8 cellular contexts compared by ENCODE assay signal in genomic region chr22:40855104-40855959, GRCh38. TPM values are rescaled to one million over a fixed set of nuclear protein-coding genes. Genes with fewer than 3 reads are reported as not detected.
DNase-seq lines count a peak whose midpoint lies in the region; ATAC-seq, FAIRE-seq and TF ChIP-seq lines count a peak whose summit lies in the region.

No MANE protein-coding gene starts in this region.

- H3K4me3 ChIP-seq in breast epithelium: peak overlapping the region; percentile 88 to 95 (median 94)
- peak overlapping the region; percentile 72 to 98 (median 88) for H3K4me3 ChIP-seq in tibial nerve

- DNase-seq in GM12891 (ENCODE audit: insufficient read length, low spot score) (no peak), NCI-H82 (lab: John Stamatoyannopoulos, UW) (peak; percentile 68), breast epithelium (ENCODE audit: low spot score in 2 of 2) (no peak), lung microvascular endothelial cell (ENCODE audit: low read depth in 2 of 2) (peak; percentile 7 to 50), tibial nerve (ENCODE audit: low spot score in 2 of 2) (peak in 1 of 2 donors; percentile 28), NCI-H345 (lab: John Stamatoyannopoulos, UW) (no peak), GM19240 (ENCODE audit: insufficient read length, low spot score) (no peak)

- peak overlapping the region; percentile 98 for H3K27ac ChIP-seq in breast epithelium
- peak overlapping the region; percentile 97 to 99 (median 98) for H3K27ac ChIP-seq in tibial nerve

- no peaks in the 10 kb centered on the region for H3K9me3 ChIP-seq in breast epithelium
- H3K9me3 ChIP-seq in tibial nerve: no peaks in the 10 kb centered on the region

- no peak for TF ChIP-seq POLR2A in GM12891 (IDR thresholded peaks at IDR 0.05; ENCODE audit: low read depth, low read length)
- no peak for TF ChIP-seq POLR2A in breast epithelium (IDR thresholded peaks at IDR 0.05)
- TF ChIP-seq POLR2A in tibial nerve (IDR thresholded peaks at IDR 0.05): no peak

- H3K4me1 ChIP-seq in breast epithelium: peaks cover 0 to 13% of the 10 kb centered on the region in 2 donors
- H3K4me1 ChIP-seq in tibial nerve: peaks cover 0 to 77% (median 36%) of the 10 kb centered on the region in 4 donors

- TF ChIP-seq EP300 in tibial nerve (IDR thresholded peaks at IDR 0.05): no peak

- WGBS in tibial nerve, 2 donors: 25 to 28% methylated on average over 19 of the region's 19 CpGs

- TF ChIP-seq CTCF in breast epithelium (IDR thresholded peaks at IDR 0.05) (no peak), tibial nerve (IDR thresholded peaks at IDR 0.05) (no peak)

- FAIRE-seq in GM12891 (lab: Jason Lieb, UNC): peak; percentile 45

- ATAC-seq in GM18502 (IDR thresholded peaks at IDR 0.05; ENCODE audit: poor library complexity, unreplicated experiment): no peak

- no peaks in the 10 kb centered on the region for H3K27me3 ChIP-seq in breast epithelium
- no peaks in the 10 kb centered on the region for H3K27me3 ChIP-seq in tibial nerve

- intact Hi-C loops in breast epithelium (cut with DNase I; ENCODE audit: low total_unique reads): loop anchor here (10.0 kb wide), 1 partner anchor 589 kb away; the partner anchor contains the start of gene TOB2

- H3K36me3 ChIP-seq in breast epithelium (no peaks in the 10 kb centered on the region), tibial nerve (peaks cover 0 to 5% (median 0%) of the 10 kb centered on the region in 3 donors)

TF ChIP-seq in GM12891, 5 proteins besides CTCF, POLR2A, EP300 and RAD21:
- TF ChIP-seq POLR2AphosphoS5 (IDR thresholded peaks at IDR 0.05; ENCODE audit: low read depth, low read length) (no peak), SPI1 (IDR thresholded peaks at IDR 0.05; ENCODE audit: low read depth, low read length) (peak; percentile 64)
TF ChIP-seq in GM12891: peak in this region for 1.

RNA-seq across cellular contexts. Expression of gene ST13, which starts 1.1 kb away (rescaled TPM):
- 273 TPM for polyA plus RNA-seq in GM12891 (2012; ENCODE audit: low read depth, missing spikeins)
- total RNA-seq in breast epithelium (100 to 1,000 TPM; 162 to 248 (median 190) TPM), lung microvascular endothelial cell (158 and 180 TPM in 2 replicates), tibial nerve (100 to 1,000 TPM in 3 of 4 donors, 10 to 100 TPM in 1; 96.9 to 142 (median 114) TPM)

RNA-seq across cellular contexts. Expression of gene XPNPEP3, which starts 1.6 kb away (rescaled TPM):
- 4.0 TPM for polyA plus RNA-seq in GM12891 (2012; ENCODE audit: low read depth, missing spikeins)
- total RNA-seq in breast epithelium: 10 to 100 TPM; 11.5 to 13.8 (median 12.0) TPM
- 4.2 and 5.0 TPM in 2 replicates for total RNA-seq in lung microvascular endothelial cell
- total RNA-seq in tibial nerve: 10 to 100 TPM; 12.0 to 19.2 (median 14.0) TPM

RNA-seq across cellular contexts. Expression of gene DNAJB7, which starts 6.6 kb away (rescaled TPM):
- 0.08 TPM for polyA plus RNA-seq in GM12891 (2012; ENCODE audit: low read depth, missing spikeins)
- total RNA-seq in breast epithelium (not detected), lung microvascular endothelial cell (not detected in 2 replicates), tibial nerve (not detected)

RNA-seq across cellular contexts. Expression of gene SLC25A17, which starts 36.2 kb away (rescaled TPM):
- 28.4 TPM for polyA plus RNA-seq in GM12891 (2012; ENCODE audit: low read depth, missing spikeins)
- 10 to 100 TPM; 18.1 to 23.3 (median 19.0) TPM for total RNA-seq in breast epithelium
- total RNA-seq in lung microvascular endothelial cell: 12.0 and 17.7 TPM in 2 replicates
- total RNA-seq in tibial nerve: 10 to 100 TPM; 19.3 to 34.1 (median 21.4) TPM

Comparison
In these comparisons a context has a peak if more than half of its experiments do, and no peak if none do; other contexts are left out.
1. DNase-seq: peak in NCI-H82 (single experiment) and lung microvascular endothelial cell (2 of 2); none in GM12891 (single experiment), breast epithelium (0 of 2), NCI-H345 (single experiment) and GM19240 (single experiment).